In the genomic region with DNA sequence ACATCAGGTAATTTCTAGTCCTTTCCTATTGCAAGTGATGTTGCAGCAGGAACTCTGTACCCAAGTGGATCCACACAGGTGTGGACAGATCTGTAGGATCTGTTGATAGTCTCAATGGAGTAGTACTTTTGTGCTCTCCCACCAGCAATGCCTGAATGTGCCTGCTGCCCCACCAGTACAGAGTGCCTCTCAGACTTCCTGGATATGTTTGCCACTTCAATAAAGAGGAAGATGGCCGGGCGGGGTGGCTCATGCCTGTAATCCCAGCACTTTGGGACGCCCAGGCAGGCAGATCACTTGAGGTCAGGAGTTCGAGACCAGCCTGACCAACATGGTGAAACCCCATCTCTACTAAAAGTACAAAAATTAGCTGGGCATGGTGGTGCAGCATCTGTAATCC, we compare ENCODE assay signal across 8 cellular contexts. TPM values are rescaled to one million over a fixed set of nuclear protein-coding genes. Genes with fewer than 3 reads are reported as not detected.
A peak's percentile ranks its signal among the peaks of the same experiment; 100 is the strongest.
DNase-seq lines count a peak whose midpoint lies in the region; ATAC-seq and TF ChIP-seq lines count a peak whose summit lies in the region.
"Not testable (repeated sequence)": the region's sequence is repeated elsewhere in the genome, so short reads cannot be mapped to it uniquely, and the experiment has no call there.

No MANE protein-coding gene starts in this region.

- H3K4me3 ChIP-seq in CD4-positive, CD25-positive, alpha-beta regulatory T cell (ENCODE audit: low read depth, low read length); NB4 (ENCODE audit: low read depth, low read length): not testable (repeated sequence)

- DNase-seq in CD4-positive, CD25-positive, alpha-beta regulatory T cell; T-cell; activated CD4-positive, alpha-beta T cell treated with anti-CD3 and anti-CD28 coated beads for 36 hours; activated CD8-positive, alpha-beta memory T cell treated with anti-CD3 and anti-CD28 coated beads, Interleukin-2, amount 10 ng/mL, durations not matched to agents 7 days and 5 days; activated naive CD4-positive, alpha-beta T cell treated with anti-CD3 and anti-CD28 coated beads, Interleukin-2, amount 10 ng/mL, durations not matched to agents 7 days and 5 days; naive thymus-derived CD8-positive, alpha-beta T cell: not testable (repeated sequence)
- DNase-seq in KBM-7 (peak; percentile 63), NB4 (ENCODE audit: low read depth) (peak; percentile 28)

- POLR2A ChIA-PET in T-cell (lab: Charles Lee); naive thymus-derived CD8-positive, alpha-beta T cell (lab: Charles Lee): not testable (repeated sequence)
- POLR2A ChIA-PET in activated CD4-positive, alpha-beta T cell treated with anti-CD3 and anti-CD28 coated beads for 36 hours (lab: Charles Lee), result interaction anchor here (0.6 kb wide), 1 partner anchor 44 kb away, joined by 4 read pairs; no protein-coding TSS in a partner anchor

- H3K27ac ChIP-seq in CD4-positive, CD25-positive, alpha-beta regulatory T cell (ENCODE audit: insufficient read depth, low read length, poor library complexity, severe bottlenecking), result not testable (repeated sequence)

- in situ Hi-C loops in KBM-7 (cut with MboI; ENCODE audit: low pct_unique_long_range_greater_than_20kb, low sequenced_read_pairs), result not testable (repeated sequence)

- not testable (repeated sequence) for H3K27me3 Mint-ChIP-seq in CD4-positive, CD25-positive, alpha-beta regulatory T cell; T-cell; activated CD4-positive, alpha-beta T cell treated with anti-CD3 and anti-CD28 coated beads for 36 hours; activated CD8-positive, alpha-beta memory T cell treated with anti-CD3 and anti-CD28 coated beads, Interleukin-2, amount 10 ng/mL, durations not matched to agents 7 days and 5 days; activated naive CD4-positive, alpha-beta T cell treated with anti-CD3 and anti-CD28 coated beads, Interleukin-2, amount 10 ng/mL, durations not matched to agents 7 days and 5 days; naive thymus-derived CD8-positive, alpha-beta T cell

- intact Hi-C loops in activated CD4-positive, alpha-beta T cell treated with anti-CD3 and anti-CD28 coated beads for 36 hours (cut with DNase I, micrococcal nuclease), result not testable (repeated sequence)

- H3K4me3 Mint-ChIP-seq in CD4-positive, CD25-positive, alpha-beta regulatory T cell, result peak overlapping the region in 2 of 4 donors; percentile 16 to 94
- not testable (repeated sequence) for H3K4me3 Mint-ChIP-seq in T-cell; activated CD4-positive, alpha-beta T cell treated with anti-CD3 and anti-CD28 coated beads for 36 hours; activated CD8-positive, alpha-beta memory T cell treated with anti-CD3 and anti-CD28 coated beads, Interleukin-2, amount 10 ng/mL, durations not matched to agents 7 days and 5 days; activated naive CD4-positive, alpha-beta T cell treated with anti-CD3 and anti-CD28 coated beads, Interleukin-2, amount 10 ng/mL, durations not matched to agents 7 days and 5 days; naive thymus-derived CD8-positive, alpha-beta T cell

- not testable (repeated sequence) for TF ChIP-seq CTCF in NB4 (IDR thresholded peaks at IDR 0.05; ENCODE audit: low read depth, low read length)

- not testable (repeated sequence) for H3K9me3 Mint-ChIP-seq in CD4-positive, CD25-positive, alpha-beta regulatory T cell; T-cell; activated CD4-positive, alpha-beta T cell treated with anti-CD3 and anti-CD28 coated beads for 36 hours (ENCODE audit: low read depth); activated CD8-positive, alpha-beta memory T cell treated with anti-CD3 and anti-CD28 coated beads, Interleukin-2, amount 10 ng/mL, durations not matched to agents 7 days and 5 days (ENCODE audit: low read depth); activated naive CD4-positive, alpha-beta T cell treated with anti-CD3 and anti-CD28 coated beads, Interleukin-2, amount 10 ng/mL, durations not matched to agents 7 days and 5 days; naive thymus-derived CD8-positive, alpha-beta T cell

- peaks cover 0 to 31% (median 15%) of the 10 kb centered on the region in 4 donors for H3K4me1 Mint-ChIP-seq in CD4-positive, CD25-positive, alpha-beta regulatory T cell
- peaks cover 23 to 38% (median 30%) of the 10 kb centered on the region in 3 donors for H3K4me1 Mint-ChIP-seq in T-cell
- H3K4me1 Mint-ChIP-seq in activated CD4-positive, alpha-beta T cell treated with anti-CD3 and anti-CD28 coated beads for 36 hours, result peaks cover 15% of the 10 kb centered on the region
- H3K4me1 Mint-ChIP-seq in activated CD8-positive, alpha-beta memory T cell treated with anti-CD3 and anti-CD28 coated beads, Interleukin-2, amount 10 ng/mL, durations not matched to agents 7 days and 5 days, result peaks cover 35% of the 10 kb centered on the region
- H3K4me1 Mint-ChIP-seq in activated naive CD4-positive, alpha-beta T cell treated with anti-CD3 and anti-CD28 coated beads, Interleukin-2, amount 10 ng/mL, durations not matched to agents 7 days and 5 days, result peaks cover 44% of the 10 kb centered on the region
- peaks cover 13 to 38% (median 31%) of the 10 kb centered on the region in 4 donors for H3K4me1 Mint-ChIP-seq in naive thymus-derived CD8-positive, alpha-beta T cell

- H3K4me1 ChIP-seq in CD4-positive, CD25-positive, alpha-beta regulatory T cell (ENCODE audit: control insufficient read depth, insufficient read depth, low read length, poor library complexity, severe bottlenecking), result peaks cover 16% of the 10 kb centered on the region

- H3K36me3 Mint-ChIP-seq in CD4-positive, CD25-positive, alpha-beta regulatory T cell, result peaks cover 11% of the 10 kb centered on the region
- not testable (repeated sequence) for H3K36me3 Mint-ChIP-seq in T-cell; activated CD4-positive, alpha-beta T cell treated with anti-CD3 and anti-CD28 coated beads for 36 hours (ENCODE audit: low read depth)
- H3K36me3 Mint-ChIP-seq in activated CD8-positive, alpha-beta memory T cell treated with anti-CD3 and anti-CD28 coated beads, Interleukin-2, amount 10 ng/mL, durations not matched to agents 7 days and 5 days, result peaks cover 21% of the 10 kb centered on the region
- H3K36me3 Mint-ChIP-seq in activated naive CD4-positive, alpha-beta T cell treated with anti-CD3 and anti-CD28 coated beads, Interleukin-2, amount 10 ng/mL, durations not matched to agents 7 days and 5 days, result peaks cover 24% of the 10 kb centered on the region
- peaks cover 0 to 18% (median 2%) of the 10 kb centered on the region in 3 donors for H3K36me3 Mint-ChIP-seq in naive thymus-derived CD8-positive, alpha-beta T cell

- peak overlapping the region; percentile 72 to 99 (median 94) for H3K27ac Mint-ChIP-seq in CD4-positive, CD25-positive, alpha-beta regulatory T cell
- H3K27ac Mint-ChIP-seq in T-cell, result peak overlapping the region; percentile 50 to 71
- peak overlapping the region; percentile 31 for H3K27ac Mint-ChIP-seq in activated CD4-positive, alpha-beta T cell treated with anti-CD3 and anti-CD28 coated beads for 36 hours
- peak overlapping the region; percentile 93 for H3K27ac Mint-ChIP-seq in activated CD8-positive, alpha-beta memory T cell treated with anti-CD3 and anti-CD28 coated beads, Interleukin-2, amount 10 ng/mL, durations not matched to agents 7 days and 5 days
- H3K27ac Mint-ChIP-seq in activated naive CD4-positive, alpha-beta T cell treated with anti-CD3 and anti-CD28 coated beads, Interleukin-2, amount 10 ng/mL, durations not matched to agents 7 days and 5 days, result peak overlapping the region; percentile 97
- peak overlapping the region in 7 of 10 donors; percentile 13 to 94 (median 57) for H3K27ac Mint-ChIP-seq in naive thymus-derived CD8-positive, alpha-beta T cell

- not testable (repeated sequence) for H3K36me3 ChIP-seq in CD4-positive, CD25-positive, alpha-beta regulatory T cell (ENCODE audit: control insufficient read depth, insufficient read depth, low read length)

- not testable (repeated sequence) for H3K27me3 ChIP-seq in CD4-positive, CD25-positive, alpha-beta regulatory T cell (ENCODE audit: control insufficient read depth, insufficient read depth, low read length)

- not testable (repeated sequence) for TF ChIP-seq POLR2A in NB4 (IDR thresholded peaks at IDR 0.05; ENCODE audit: extremely low read depth, insufficient read length)

- CTCF ChIA-PET in T-cell (lab: Charles Lee), result interaction anchor here in 1 of 2 donors (0.6 kb wide), 1 partner anchor 39 kb away, joined by 3 read pairs; no protein-coding TSS in a partner anchor
- CTCF ChIA-PET in activated CD4-positive, alpha-beta T cell treated with anti-CD3 and anti-CD28 coated beads for 36 hours (lab: Charles Lee); activated CD8-positive, alpha-beta memory T cell treated with anti-CD3 and anti-CD28 coated beads, Interleukin-2, amount 10 ng/mL, durations not matched to agents 7 days and 5 days (lab: Charles Lee): not testable (repeated sequence)
- CTCF ChIA-PET in activated naive CD4-positive, alpha-beta T cell treated with anti-CD3 and anti-CD28 coated beads, Interleukin-2, amount 10 ng/mL, durations not matched to agents 7 days and 5 days (lab: Charles Lee), result interaction anchor here (0.8 kb wide), 1 partner anchor 8 kb away, joined by 3 read pairs; no protein-coding TSS in a partner anchor

- not testable (repeated sequence) for H3K9me3 ChIP-seq in CD4-positive, CD25-positive, alpha-beta regulatory T cell (ENCODE audit: control insufficient read depth in 2 of 2, low read length in 2 of 2)

- not testable (repeated sequence) for ATAC-seq in CD4-positive, CD25-positive, alpha-beta regulatory T cell (ENCODE audit: low read depth in 2 of 2); T-cell (replicated peaks in 1 of 4); activated CD4-positive, alpha-beta T cell treated with anti-CD3 and anti-CD28 coated beads for 36 hours; activated CD8-positive, alpha-beta memory T cell treated with anti-CD3 and anti-CD28 coated beads, Interleukin-2, amount 10 ng/mL, durations not matched to agents 7 days and 5 days; naive thymus-derived CD8-positive, alpha-beta T cell

RNA-seq across cellular contexts. Expression of gene EBP, which starts 2.1 kb away (rescaled TPM):
- 56.8 TPM for total RNA-seq in CD4-positive, CD25-positive, alpha-beta regulatory T cell
- 100 to 1,000 TPM in 3 of 4 donors, 10 to 100 TPM in 1; 88.4 to 126 (median 109) TPM for polyA plus RNA-seq in CD4-positive, CD25-positive, alpha-beta regulatory T cell
- total RNA-seq in T-cell, result 10 to 100 TPM; 41.1 to 60.4 (median 46.1) TPM
- 100 to 1,000 TPM; 137 to 140 TPM for total RNA-seq in activated CD4-positive, alpha-beta T cell treated with anti-CD3 and anti-CD28 coated beads for 36 hours
- total RNA-seq in activated CD8-positive, alpha-beta memory T cell treated with anti-CD3 and anti-CD28 coated beads, Interleukin-2, amount 10 ng/mL, durations not matched to agents 7 days and 5 days, result 100 to 1,000 TPM; 359 to 395 TPM
- total RNA-seq in naive thymus-derived CD8-positive, alpha-beta T cell, result 10 to 100 TPM; 30.7 to 36.9 TPM
- 10 to 100 TPM; 77.0 to 88.8 (median 85.2) TPM for polyA plus RNA-seq in naive thymus-derived CD8-positive, alpha-beta T cell

RNA-seq across cellular contexts. Expression of gene PORCN, which starts 10.7 kb away (rescaled TPM):
- total RNA-seq in CD4-positive, CD25-positive, alpha-beta regulatory T cell, result 18.5 TPM
- 10 to 100 TPM in 1 of 4 donors, 1 to 10 TPM in 3; 8.1 to 11.9 (median 9.4) TPM for polyA plus RNA-seq in CD4-positive, CD25-positive, alpha-beta regulatory T cell
- total RNA-seq in T-cell, result 10 to 100 TPM; 16.8 to 21.7 (median 18.6) TPM
- total RNA-seq in activated CD4-positive, alpha-beta T cell treated with anti-CD3 and anti-CD28 coated beads for 36 hours, result 1 to 10 TPM; 6.9 to 9.0 TPM
- 10 to 100 TPM; 22.4 to 25.7 TPM for total RNA-seq in activated CD8-positive, alpha-beta memory T cell treated with anti-CD3 and anti-CD28 coated beads, Interleukin-2, amount 10 ng/mL, durations not matched to agents 7 days and 5 days
- total RNA-seq in naive thymus-derived CD8-positive, alpha-beta T cell, result 10 to 100 TPM; 18.1 to 18.2 TPM
- polyA plus RNA-seq in naive thymus-derived CD8-positive, alpha-beta T cell, result 10 to 100 TPM; 10.4 to 14.9 (median 12.9) TPM

RNA-seq across cellular contexts. Expression of gene TBC1D25, which starts 20.0 kb away (rescaled TPM):
- total RNA-seq in CD4-positive, CD25-positive, alpha-beta regulatory T cell, result 32.5 TPM
- 10 to 100 TPM; 14.9 to 18.3 (median 16.9) TPM for polyA plus RNA-seq in CD4-positive, CD25-positive, alpha-beta regulatory T cell
- 10 to 100 TPM; 27.0 to 30.6 (median 29.5) TPM for total RNA-seq in T-cell
- total RNA-seq in activated CD4-positive, alpha-beta T cell treated with anti-CD3 and anti-CD28 coated beads for 36 hours, result 10 to 100 TPM; 13.2 to 15.2 TPM
- 10 to 100 TPM; 23.2 to 26.3 TPM for total RNA-seq in activated CD8-positive, alpha-beta memory T cell treated with anti-CD3 and anti-CD28 coated beads, Interleukin-2, amount 10 ng/mL, durations not matched to agents 7 days and 5 days
- total RNA-seq in naive thymus-derived CD8-positive, alpha-beta T cell, result 10 to 100 TPM; 24.4 to 25.9 TPM
- polyA plus RNA-seq in naive thymus-derived CD8-positive, alpha-beta T cell, result 10 to 100 TPM; 14.3 to 19.3 (median 18.0) TPM

RNA-seq across cellular contexts. Expression of gene FTSJ1, which starts 43.5 kb away (rescaled TPM):
- 64.5 TPM for total RNA-seq in CD4-positive, CD25-positive, alpha-beta regulatory T cell
- 10 to 100 TPM; 57.9 to 73.1 (median 64.4) TPM for polyA plus RNA-seq in CD4-positive, CD25-positive, alpha-beta regulatory T cell
- total RNA-seq in T-cell, result 10 to 100 TPM; 51.4 to 64.9 (median 56.8) TPM
- 10 to 100 TPM; 73.0 to 93.7 TPM for total RNA-seq in activated CD4-positive, alpha-beta T cell treated with anti-CD3 and anti-CD28 coated beads for 36 hours
- 10 to 100 TPM; 72.7 to 75.4 TPM for total RNA-seq in activated CD8-positive, alpha-beta memory T cell treated with anti-CD3 and anti-CD28 coated beads, Interleukin-2, amount 10 ng/mL, durations not matched to agents 7 days and 5 days
- 10 to 100 TPM; 50.6 to 53.0 TPM for total RNA-seq in naive thymus-derived CD8-positive, alpha-beta T cell
- polyA plus RNA-seq in naive thymus-derived CD8-positive, alpha-beta T cell, result 10 to 100 TPM; 61.5 to 63.4 (median 62.3) TPM

RNA-seq across cellular contexts. Expression of gene SLC38A5, which starts 49.4 kb away (rescaled TPM):
- total RNA-seq in CD4-positive, CD25-positive, alpha-beta regulatory T cell, result 23.3 TPM
- 10 to 100 TPM; 12.9 to 23.7 (median 19.3) TPM for polyA plus RNA-seq in CD4-positive, CD25-positive, alpha-beta regulatory T cell
- total RNA-seq in T-cell, result 10 to 100 TPM; 18.0 to 37.0 (median 26.5) TPM
- total RNA-seq in activated CD4-positive, alpha-beta T cell treated with anti-CD3 and anti-CD28 coated beads for 36 hours, result 10 to 100 TPM; 83.5 to 98.1 TPM
- total RNA-seq in activated CD8-positive, alpha-beta memory T cell treated with anti-CD3 and anti-CD28 coated beads, Interleukin-2, amount 10 ng/mL, durations not matched to agents 7 days and 5 days, result 100 to 1,000 TPM in 1 of 2 experiments, 10 to 100 TPM in 1; 93.9 to 123 TPM
- total RNA-seq in naive thymus-derived CD8-positive, alpha-beta T cell, result 10 to 100 TPM; 17.0 to 18.2 TPM
- polyA plus RNA-seq in naive thymus-derived CD8-positive, alpha-beta T cell, result 10 to 100 TPM; 11.9 to 18.6 (median 14.0) TPM

Comparison
In these comparisons a context has a peak if more than half of its experiments do, and no peak if none do; other contexts are left out.
1. H3K27ac Mint-ChIP-seq: peak in every context shown above with its lines; median percentile 97 in activated naive CD4-positive, alpha-beta T cell treated with anti-CD3 and anti-CD28 coated beads, Interleukin-2, amount 10 ng/mL, durations not matched to agents 7 days and 5 days; 94 in CD4-positive, CD25-positive, alpha-beta regulatory T cell; 93 in activated CD8-positive, alpha-beta memory T cell treated with anti-CD3 and anti-CD28 coated beads, Interleukin-2, amount 10 ng/mL, durations not matched to agents 7 days and 5 days; 60 in T-cell; 57 in naive thymus-derived CD8-positive, alpha-beta T cell; 31 in activated CD4-positive, alpha-beta T cell treated with anti-CD3 and anti-CD28 coated beads for 36 hours.